Comparison of ENCODE assay signal across 1 cellular context in the genomic region with DNA sequence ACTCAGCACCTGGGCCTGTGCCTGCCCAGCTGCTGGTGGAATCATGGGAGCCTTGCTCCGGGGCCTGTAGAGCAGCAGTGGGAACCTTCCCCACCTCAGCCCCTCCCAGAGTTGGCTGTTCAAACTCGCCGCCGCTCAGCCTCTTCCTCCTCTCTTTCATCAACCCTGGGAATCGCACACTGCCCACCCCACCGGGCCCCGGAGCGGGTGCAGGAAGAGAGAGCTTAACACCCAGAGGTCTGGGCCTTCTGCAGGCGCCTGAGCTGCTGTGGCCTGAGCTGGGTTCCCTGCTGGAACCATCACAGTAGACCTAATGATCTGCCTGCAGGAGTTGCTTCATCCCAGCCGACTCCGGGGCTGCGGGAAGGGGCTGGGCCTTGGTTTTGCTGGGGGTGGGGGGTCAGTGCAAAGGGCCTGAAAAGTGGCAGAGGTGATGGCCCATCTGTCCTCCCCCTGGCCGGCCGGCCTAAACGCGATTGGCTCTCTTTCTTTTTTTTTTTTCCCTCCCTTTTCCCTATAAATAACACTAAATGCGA.
TF ChIP-seq lines count a peak whose summit lies in the region.

No MANE protein-coding gene starts in this region.

TF ChIP-seq in GM12878, 131 proteins besides CTCF, POLR2A, EP300 and RAD21 (continued from another document):
- TF ChIP-seq, protein P1, sequence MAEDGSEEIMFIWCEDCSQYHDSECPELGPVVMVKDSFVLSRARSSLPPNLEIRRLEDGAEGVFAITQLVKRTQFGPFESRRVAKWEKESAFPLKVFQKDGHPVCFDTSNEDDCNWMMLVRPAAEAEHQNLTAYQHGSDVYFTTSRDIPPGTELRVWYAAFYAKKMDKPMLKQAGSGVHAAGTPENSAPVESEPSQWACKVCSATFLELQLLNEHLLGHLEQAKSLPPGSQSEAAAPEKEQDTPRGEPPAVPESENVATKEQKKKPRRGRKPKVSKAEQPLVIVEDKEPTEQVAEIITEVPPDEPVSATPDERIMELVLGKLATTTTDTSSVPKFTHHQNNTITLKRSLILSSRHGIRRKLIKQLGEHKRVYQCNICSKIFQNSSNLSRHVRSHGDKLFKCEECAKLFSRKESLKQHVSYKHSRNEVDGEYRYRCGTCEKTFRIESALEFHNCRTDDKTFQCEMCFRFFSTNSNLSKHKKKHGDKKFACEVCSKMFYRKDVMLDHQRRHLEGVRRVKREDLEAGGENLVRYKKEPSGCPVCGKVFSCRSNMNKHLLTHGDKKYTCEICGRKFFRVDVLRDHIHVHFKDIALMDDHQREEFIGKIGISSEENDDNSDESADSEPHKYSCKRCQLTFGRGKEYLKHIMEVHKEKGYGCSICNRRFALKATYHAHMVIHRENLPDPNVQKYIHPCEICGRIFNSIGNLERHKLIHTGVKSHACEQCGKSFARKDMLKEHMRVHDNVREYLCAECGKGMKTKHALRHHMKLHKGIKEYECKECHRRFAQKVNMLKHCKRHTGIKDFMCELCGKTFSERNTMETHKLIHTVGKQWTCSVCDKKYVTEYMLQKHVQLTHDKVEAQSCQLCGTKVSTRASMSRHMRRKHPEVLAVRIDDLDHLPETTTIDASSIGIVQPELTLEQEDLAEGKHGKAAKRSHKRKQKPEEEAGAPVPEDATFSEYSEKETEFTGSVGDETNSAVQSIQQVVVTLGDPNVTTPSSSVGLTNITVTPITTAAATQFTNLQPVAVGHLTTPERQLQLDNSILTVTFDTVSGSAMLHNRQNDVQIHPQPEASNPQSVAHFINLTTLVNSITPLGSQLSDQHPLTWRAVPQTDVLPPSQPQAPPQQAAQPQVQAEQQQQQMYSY (CRISPR knock-in tag; IDR thresholded peaks at IDR 0.05): no peak
- TF ChIP-seq, protein P2, sequence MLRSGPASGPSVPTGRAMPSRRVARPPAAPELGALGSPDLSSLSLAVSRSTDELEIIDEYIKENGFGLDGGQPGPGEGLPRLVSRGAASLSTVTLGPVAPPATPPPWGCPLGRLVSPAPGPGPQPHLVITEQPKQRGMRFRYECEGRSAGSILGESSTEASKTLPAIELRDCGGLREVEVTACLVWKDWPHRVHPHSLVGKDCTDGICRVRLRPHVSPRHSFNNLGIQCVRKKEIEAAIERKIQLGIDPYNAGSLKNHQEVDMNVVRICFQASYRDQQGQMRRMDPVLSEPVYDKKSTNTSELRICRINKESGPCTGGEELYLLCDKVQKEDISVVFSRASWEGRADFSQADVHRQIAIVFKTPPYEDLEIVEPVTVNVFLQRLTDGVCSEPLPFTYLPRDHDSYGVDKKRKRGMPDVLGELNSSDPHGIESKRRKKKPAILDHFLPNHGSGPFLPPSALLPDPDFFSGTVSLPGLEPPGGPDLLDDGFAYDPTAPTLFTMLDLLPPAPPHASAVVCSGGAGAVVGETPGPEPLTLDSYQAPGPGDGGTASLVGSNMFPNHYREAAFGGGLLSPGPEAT (IDR thresholded peaks at IDR 0.05; ENCODE audit: low read depth): no peak
- TF ChIP-seq, protein P3, sequence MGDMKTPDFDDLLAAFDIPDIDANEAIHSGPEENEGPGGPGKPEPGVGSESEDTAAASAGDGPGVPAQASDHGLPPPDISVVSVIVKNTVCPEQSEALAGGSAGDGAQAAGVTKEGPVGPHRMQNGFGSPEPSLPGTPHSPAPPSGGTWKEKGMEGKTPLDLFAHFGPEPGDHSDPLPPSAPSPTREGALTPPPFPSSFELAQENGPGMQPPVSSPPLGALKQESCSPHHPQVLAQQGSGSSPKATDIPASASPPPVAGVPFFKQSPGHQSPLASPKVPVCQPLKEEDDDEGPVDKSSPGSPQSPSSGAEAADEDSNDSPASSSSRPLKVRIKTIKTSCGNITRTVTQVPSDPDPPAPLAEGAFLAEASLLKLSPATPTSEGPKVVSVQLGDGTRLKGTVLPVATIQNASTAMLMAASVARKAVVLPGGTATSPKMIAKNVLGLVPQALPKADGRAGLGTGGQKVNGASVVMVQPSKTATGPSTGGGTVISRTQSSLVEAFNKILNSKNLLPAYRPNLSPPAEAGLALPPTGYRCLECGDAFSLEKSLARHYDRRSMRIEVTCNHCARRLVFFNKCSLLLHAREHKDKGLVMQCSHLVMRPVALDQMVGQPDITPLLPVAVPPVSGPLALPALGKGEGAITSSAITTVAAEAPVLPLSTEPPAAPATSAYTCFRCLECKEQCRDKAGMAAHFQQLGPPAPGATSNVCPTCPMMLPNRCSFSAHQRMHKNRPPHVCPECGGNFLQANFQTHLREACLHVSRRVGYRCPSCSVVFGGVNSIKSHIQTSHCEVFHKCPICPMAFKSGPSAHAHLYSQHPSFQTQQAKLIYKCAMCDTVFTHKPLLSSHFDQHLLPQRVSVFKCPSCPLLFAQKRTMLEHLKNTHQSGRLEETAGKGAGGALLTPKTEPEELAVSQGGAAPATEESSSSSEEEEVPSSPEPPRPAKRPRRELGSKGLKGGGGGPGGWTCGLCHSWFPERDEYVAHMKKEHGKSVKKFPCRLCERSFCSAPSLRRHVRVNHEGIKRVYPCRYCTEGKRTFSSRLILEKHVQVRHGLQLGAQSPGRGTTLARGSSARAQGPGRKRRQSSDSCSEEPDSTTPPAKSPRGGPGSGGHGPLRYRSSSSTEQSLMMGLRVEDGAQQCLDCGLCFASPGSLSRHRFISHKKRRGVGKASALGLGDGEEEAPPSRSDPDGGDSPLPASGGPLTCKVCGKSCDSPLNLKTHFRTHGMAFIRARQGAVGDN (IDR thresholded peaks at IDR 0.05): peak; percentile 36; the same call in 1 of the 2 replicates
- TF ChIP-seq ASH2L (IDR thresholded peaks at IDR 0.05; ENCODE audit: borderline replicate concordance, low read depth) (no peak), GATAD2B (conservative IDR thresholded peaks at IDR 0.05; ENCODE audit: low read depth) (0 out of 2 replicates have a peak, but pooled peaks have one; percentile 9), SMAD5 (IDR thresholded peaks at IDR 0.05; ENCODE audit: low read depth) (no peak)
- TF ChIP-seq, protein P4, sequence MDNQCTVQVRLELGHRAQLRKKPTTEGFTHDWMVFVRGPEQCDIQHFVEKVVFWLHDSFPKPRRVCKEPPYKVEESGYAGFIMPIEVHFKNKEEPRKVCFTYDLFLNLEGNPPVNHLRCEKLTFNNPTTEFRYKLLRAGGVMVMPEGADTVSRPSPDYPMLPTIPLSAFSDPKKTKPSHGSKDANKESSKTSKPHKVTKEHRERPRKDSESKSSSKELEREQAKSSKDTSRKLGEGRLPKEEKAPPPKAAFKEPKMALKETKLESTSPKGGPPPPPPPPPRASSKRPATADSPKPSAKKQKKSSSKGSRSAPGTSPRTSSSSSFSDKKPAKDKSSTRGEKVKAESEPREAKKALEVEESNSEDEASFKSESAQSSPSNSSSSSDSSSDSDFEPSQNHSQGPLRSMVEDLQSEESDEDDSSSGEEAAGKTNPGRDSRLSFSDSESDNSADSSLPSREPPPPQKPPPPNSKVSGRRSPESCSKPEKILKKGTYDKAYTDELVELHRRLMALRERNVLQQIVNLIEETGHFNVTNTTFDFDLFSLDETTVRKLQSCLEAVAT (IDR thresholded peaks at IDR 0.05): peak; percentile 93
